ENCODE assay signal across 16 cellular contexts in genomic region chr3:124591699-124592098, GRCh38.
DNase-seq lines count a peak whose midpoint lies in the region; ATAC-seq, FAIRE-seq and TF ChIP-seq lines count a peak whose summit lies in the region.
"Had no signal": no experiment of that assay in that cellular context is flagged by ENCODE, and none has a peak within 500 bp of the region (broad histone marks: within the 10 kb centered on the region; RNA-seq: fewer than 3 reads in every experiment).

No MANE protein-coding gene starts in this region.

- H2AFZ ChIP-seq in PC-9 = no peak overlapping the region
- H2AFZ ChIP-seq: GM23248 had no signal

- H3K4me1 ChIP-seq in PC-9 (replicated peaks; ENCODE audit: insufficient read depth) = peaks cover 25% of the 10 kb centered on the region
- H3K4me1 ChIP-seq in body of pancreas = peaks cover 65% of the 10 kb centered on the region
- H3K4me1 ChIP-seq in pancreas = peaks cover 34 to 61% (median 58%) of the 10 kb centered on the region in 3 donors
- no peaks in the 10 kb centered on the region for H3K4me1 ChIP-seq in BE2C
- H3K4me1 ChIP-seq: HAP-1 had no signal

- no peaks in the 10 kb centered on the region for H4K20me1 ChIP-seq in PC-9 (ENCODE audit: insufficient read depth)

- FAIRE-seq in pancreas (lab: Jason Lieb, UNC) = no peak
- FAIRE-seq: A204.1, GM12891, GM19239 had no signal

- no peaks in the 10 kb centered on the region for H3K79me2 ChIP-seq in PC-9 (ENCODE audit: low read depth)

- H3K27ac ChIP-seq in PC-9 (no peak overlapping the region), body of pancreas (peak overlapping the region in 3 of 4 donors; percentile 84 to 96 (median 84)), pancreas (peak overlapping the region in 3 of 4 donors; percentile 7 to 37 (median 24))
- H3K27ac ChIP-seq: C4-2B, GM23248 had no signal

- H3K27me3 ChIP-seq in PC-9 (ENCODE audit: insufficient read depth, low read depth) (peaks cover 4% of the 10 kb centered on the region; the same call in 1 of the 2 replicates), body of pancreas (no peaks in the 10 kb centered on the region), pancreas (no peaks in the 10 kb centered on the region), BE2C (no peaks in the 10 kb centered on the region)

- H3K4me2 ChIP-seq in PC-9 = peak overlapping the region; percentile 51

- H3K9me3 ChIP-seq in PC-9 (ENCODE audit: insufficient read depth, low read depth) = no peaks in the 10 kb centered on the region
- no peaks in the 10 kb centered on the region for H3K9me3 ChIP-seq in body of pancreas
- no peaks in the 10 kb centered on the region for H3K9me3 ChIP-seq in pancreas
- H3K9me3 ChIP-seq in BE2C = no peaks in the 10 kb centered on the region
- H3K9me3 ChIP-seq: HAP-1 had no signal

- POLR2A ChIA-PET in PC-9 (lab: Charles Lee; ENCODE audit: unreplicated experiment) = interaction anchor here (0.6 kb wide), 1 partner anchor 10 kb away, joined by 7 read pairs; no protein-coding TSS in a partner anchor

- WGBS in body of pancreas, 2 donors = 83 to 84% methylated on average over 2 of the region's 2 CpGs
- WGBS in pancreas, 2 donors = 78 to 80% methylated on average over 2 of the region's 2 CpGs

- intact Hi-C loops in PC-9 (cut with micrococcal nuclease; ENCODE audit: unreplicated experiment) = loop anchor here (1.0 to 2.0 kb wide), 2 partner anchors 9 to 35 kb away; no protein-coding TSS in a partner anchor
- intact Hi-C loops in body of pancreas (cut with DNase I) = no loop called here
- intact Hi-C loops in pancreas (cut with DNase I) = no loop called here

- BruUV-seq in PC-9 (replicated peaks; lab: Mats Ljungman, UMichigan) = no TSS peak

- DNase-seq in PC-9 (no peak), body of pancreas (no peak), pancreas (no peak), NK-92 (lab: John Stamatoyannopoulos, UW; ENCODE audit: unreplicated experiment) (no peak), BE2C (no peak), inferior parietal cortex (ENCODE audit: extremely low spot score) (no peak)
- DNase-seq: ACHN; CD4-positive, alpha-beta T cell; DMS153; DMS79; GM23248 had no signal

- no peaks in the 10 kb centered on the region for H3K36me3 ChIP-seq in PC-9 (ENCODE audit: low read depth)
- H3K36me3 ChIP-seq in body of pancreas (replicated peaks in 1 of 2; ENCODE audit: insufficient read depth in 1 of 2, low read depth in 2 of 2) = no peaks in the 10 kb centered on the region
- H3K36me3 ChIP-seq in pancreas = no peaks in the 10 kb centered on the region
- no peaks in the 10 kb centered on the region for H3K36me3 ChIP-seq in BE2C
- H3K36me3 ChIP-seq: HAP-1 had no signal

- H3K4me3 ChIP-seq in PC-9 (no peak overlapping the region), body of pancreas (no peak overlapping the region), pancreas (no peak overlapping the region), BE2C (ENCODE audit: low read depth, low read length) (no peak overlapping the region)
- H3K4me3 ChIP-seq: GM23248, HAP-1 had no signal

- peaks cover 22% of the 10 kb centered on the region for H3F3A ChIP-seq in PC-9 (ENCODE audit: insufficient read depth, low read depth)

- no peaks in the 10 kb centered on the region for H3K9me2 ChIP-seq in PC-9 (ENCODE audit: insufficient read depth)

- no peak for TF ChIP-seq CTCF in PC-9 (conservative IDR thresholded peaks at IDR 0.05)
- TF ChIP-seq CTCF in body of pancreas (IDR thresholded peaks at IDR 0.05) = no peak
- TF ChIP-seq CTCF in pancreas (IDR thresholded peaks at IDR 0.05) = no peak
- TF ChIP-seq CTCF in BE2C (IDR thresholded peaks at IDR 0.05; ENCODE audit: low read depth, low read length) = no peak

- no peak for TF ChIP-seq POLR2A in body of pancreas (IDR thresholded peaks at IDR 0.05)

- CTCF ChIA-PET in PC-9 (lab: Charles Lee) = interaction anchor here (0.6 kb wide), 1 partner anchor 94 kb away, joined by 4 read pairs; no protein-coding TSS in a partner anchor

- ATAC-seq in body of pancreas (no peak), pancreas (no peak)
